In genomic region chr15:67839358-67839928, GRCh38 we compare ENCODE assay signal across 8 cellular contexts. TPM values are rescaled to one million over a fixed set of nuclear protein-coding genes. Genes with fewer than 3 reads are reported as not detected.
DNase-seq lines count a peak whose midpoint lies in the region; ATAC-seq, FAIRE-seq and TF ChIP-seq lines count a peak whose summit lies in the region.

No MANE protein-coding gene starts in this region.

- FAIRE-seq in K562 (lab: Jason Lieb, UNC), result no peak

- H2AFZ ChIP-seq in OCI-LY7 (ENCODE audit: low read length) (peak overlapping the region; percentile 96), K562 (ENCODE audit: low read depth, low read length) (peak overlapping the region; percentile 96)

- peak; percentile 44 for DNase-seq in stimulated activated CD4-positive, alpha-beta T cell treated with anti-CD3 and anti-CD28 coated beads, Interleukin-15, amount 100 ng/mL, for 24 hours
- no peak for DNase-seq in stimulated activated CD4-positive, alpha-beta T cell treated with anti-CD3 and anti-CD28 coated beads, Interleukin-4, amount 100 ng/mL, for 4 hours
- peak; percentile 66 for DNase-seq in OCI-LY7 (ENCODE audit: low spot score)
- peak; percentile 55 to 71 (median 63) for DNase-seq in K562 (ENCODE audit: extremely low read depth in 1 of 4, low spot score in 3 of 4)
- peak; percentile 66 for DNase-seq in inferior parietal cortex (ENCODE audit: extremely low spot score)
- DNase-seq in spleen, result peak; percentile 73
- no peak for DNase-seq in central memory CD4-positive, alpha-beta T cell

- H3K4me1 ChIP-seq in OCI-LY7 (ENCODE audit: insufficient read depth, low read length, poor library complexity, severe bottlenecking) (peaks cover 70% of the 10 kb centered on the region), K562 (replicated peaks in 1 of 2; ENCODE audit: control insufficient read depth in 2 of 2, insufficient read depth in 2 of 2, low read length in 2 of 2) (peaks cover 22 to 43% of the 10 kb centered on the region in 2 experiments), spleen (peaks cover 9 to 90% (median 52%) of the 10 kb centered on the region in 6 donors)

- H3K36me3 ChIP-seq in OCI-LY7 (ENCODE audit: insufficient read depth, low read length), result no peaks in the 10 kb centered on the region
- H3K36me3 ChIP-seq in K562 (ENCODE audit: control insufficient read depth, insufficient read depth, low read length), result no peaks in the 10 kb centered on the region
- H3K36me3 ChIP-seq in spleen, result no peaks in the 10 kb centered on the region

- H3K27ac ChIP-seq in OCI-LY7 (ENCODE audit: low read depth, low read length, poor library complexity, severe bottlenecking), result peak overlapping the region; percentile 86
- peak overlapping the region; percentile 92 for H3K27ac ChIP-seq in K562 (ENCODE audit: extremely low read depth, low read depth, low read length)
- H3K27ac ChIP-seq in spleen, result peak overlapping the region; percentile 90 to 99 (median 98)

- H3K79me2 ChIP-seq in OCI-LY7 (ENCODE audit: insufficient read depth, low read depth, low read length) (no peaks in the 10 kb centered on the region), K562 (ENCODE audit: control insufficient read depth, insufficient read depth, low read length) (no peaks in the 10 kb centered on the region)

- in situ Hi-C loops in K562 (cut with MboI), result loop anchor here (5.0 to 10.0 kb wide), 2 partner anchors 382 to 905 kb away; no protein-coding TSS in a partner anchor

- ATAC-seq in HG03460 (IDR thresholded peaks at IDR 0.05; ENCODE audit: unreplicated experiment), result peak; percentile 13
- peak; percentile 60 for ATAC-seq in K562

- H3K9me1 ChIP-seq in K562 (ENCODE audit: control insufficient read depth, insufficient read depth, low read length), result no peaks in the 10 kb centered on the region

- BruUV-seq in OCI-LY7 (replicated peaks; lab: Mats Ljungman, UMichigan), result no TSS peak
- BruUV-seq in K562 (replicated peaks; lab: Mats Ljungman, UMichigan), result no TSS peak

- TF ChIP-seq EP300 in K562 (IDR thresholded peaks at IDR 0.05; ENCODE audit: low read length), result no peak

- POLR2A ChIA-PET in OCI-LY7 (lab: Charles Lee) (interaction anchor here (0.6 to 1.0 kb wide), 3 partner anchors 54 to 1232 kb away, joined by 3 to 5 read pairs (median 4); no protein-coding TSS in a partner anchor), K562 (lab: Yijun Ruan, JAX) (no interaction called here)

- 3% methylated on average over 12 of the region's 12 CpGs for WGBS in K562 (ENCODE audit: insufficient coverage, low coverage, missing lambda C conversion rate)
- 0 to 1% (median 1%) methylated on average over 12 of the region's 12 CpGs for WGBS in spleen, 5 donors

- H3K9ac ChIP-seq in K562 (ENCODE audit: insufficient read depth in 1 of 2, low read depth in 2 of 2, low read length in 2 of 2), result peak overlapping the region; percentile 86 to 89; a peak in 3 of 4 replicates

- no peaks in the 10 kb centered on the region for H3K9me2 ChIP-seq in OCI-LY7 (ENCODE audit: insufficient read depth, low read length)

- H3K9me3 ChIP-seq in OCI-LY7 (ENCODE audit: low read length), result no peaks in the 10 kb centered on the region
- H3K9me3 ChIP-seq in K562 (replicated peaks; ENCODE audit: control insufficient read depth, insufficient read depth, low read depth, low read length), result no peaks in the 10 kb centered on the region
- H3K9me3 ChIP-seq in spleen, result no peaks in the 10 kb centered on the region

- no peak for TF ChIP-seq CTCF in OCI-LY7 (conservative IDR thresholded peaks at IDR 0.05; ENCODE audit: low read length)
- no peak for TF ChIP-seq CTCF in K562 (IDR thresholded peaks at IDR 0.05 in 2 of 3, conservative IDR thresholded peaks at IDR 0.05 in 1 of 3; ENCODE audit: insufficient read depth in 2 of 3, low read depth in 1 of 3, low read length in 3 of 3)
- TF ChIP-seq CTCF in spleen (IDR thresholded peaks at IDR 0.05 in 8 of 11, conservative IDR thresholded peaks at IDR 0.05 in 3 of 11), result no peak

- peak overlapping the region; percentile 92 for H3K4me2 ChIP-seq in OCI-LY7 (ENCODE audit: low read length)
- H3K4me2 ChIP-seq in K562 (ENCODE audit: insufficient read depth, low read length), result peak overlapping the region; percentile 85

- intact Hi-C loops in OCI-LY7 (cut with micrococcal nuclease; ENCODE audit: unreplicated experiment), result loop anchor here (5.0 kb wide), 2 partner anchors 297 to 317 kb away; partner anchors contain the start of genes C15orf61 and MAP2K5
- intact Hi-C loops in K562 (cut with micrococcal nuclease), result loop anchor here (10.0 kb wide), 1 partner anchor 535 kb away; no protein-coding TSS in a partner anchor
- intact Hi-C loops in spleen (cut with DNase I; ENCODE audit: low total_unique reads), result loop anchor here (5.0 kb wide), 1 partner anchor 317 kb away; the partner anchor contains the start of gene C15orf61

- H4K20me1 ChIP-seq in OCI-LY7 (ENCODE audit: insufficient read depth, low read length) (no peaks in the 10 kb centered on the region), K562 (replicated peaks; ENCODE audit: control insufficient read depth, insufficient read depth, low read length) (no peaks in the 10 kb centered on the region; the same call in 1 of the 2 replicates)

- TF ChIP-seq POLR2A in K562 (conservative IDR thresholded peaks at IDR 0.05), result no peak
- TF ChIP-seq POLR2A in spleen (IDR thresholded peaks at IDR 0.05), result no peak

- H3K27me3 ChIP-seq in K562 (ENCODE audit: control insufficient read depth in 2 of 2, insufficient read depth in 2 of 2, low read length in 2 of 2), result peaks cover 0 to 17% of the 10 kb centered on the region in 2 experiments; a peak in 4 of 5 replicates
- peaks cover 4 to 28% (median 18%) of the 10 kb centered on the region in 7 donors for H3K27me3 ChIP-seq in spleen (replicated peaks in 1 of 7)

- H3K4me3 ChIP-seq in OCI-LY7 (ENCODE audit: low read depth, low read length, poor library complexity, severe bottlenecking), result peak overlapping the region; percentile 73
- peak overlapping the region; percentile 66 for H3K4me3 ChIP-seq in K562
- H3K4me3 ChIP-seq in spleen, result peak overlapping the region; percentile 41 to 90 (median 72)

- CTCF ChIA-PET in OCI-LY7 (lab: Charles Lee; ENCODE audit: unreplicated experiment) (no interaction called here), K562 (lab: Yijun Ruan, JAX; ENCODE audit: low intra/inter-chr PET ratio) (interaction anchor here (0.6 to 1.8 kb wide), 2 partner anchors 316 to 779 kb away, joined by 4 read pairs; no protein-coding TSS in a partner anchor)

- no peak for TF ChIP-seq RAD21 in K562 (CRISPR knock-in tag; conservative IDR thresholded peaks at IDR 0.05 in 1 of 2, IDR thresholded peaks at IDR 0.05 in 1 of 2)

TF ChIP-seq in K562, 482 proteins besides CTCF, POLR2A, EP300 and RAD21 (continues in another document):
- TF ChIP-seq ZNF224 (CRISPR knock-in tag; IDR thresholded peaks at IDR 0.05) (no peak), ZNF324 (CRISPR knock-in tag; IDR thresholded peaks at IDR 0.05) (no peak), CREBBP (IDR thresholded peaks at IDR 0.05; ENCODE audit: low read depth, low read length) (no peak), IRF2 (CRISPR knock-in tag; IDR thresholded peaks at IDR 0.05) (no peak)

RNA-seq across cellular contexts. Expression of gene RNU6-1, which starts 0.4 kb away (rescaled TPM):
- total RNA-seq in OCI-LY7 (2014; rRNA removed; shearing (Covaris generic)), result not detected in 2 replicates
- total RNA-seq in OCI-LY7 (2022), result not detected in 2 replicates
- not detected in 2 replicates for total RNA-seq in K562 (2011; cell fraction: chromatin; rRNA removed; ENCODE audit: low replicate concordance)
- total RNA-seq in K562 (2011; cell fraction: nucleolus; rRNA removed), result not detected in 2 replicates
- not detected in 2 replicates for total RNA-seq in K562 (2011; cell fraction: nucleoplasm; rRNA removed)
- total RNA-seq in K562 (2014; rRNA removed), result not detected in 2 replicates
- not detected in 2 replicates for total RNA-seq in K562 (2014; rRNA removed; fragmentation: Illumina TruSeq; extraction: Trizol)
- total RNA-seq in K562 (2015; rRNA removed; fragmentation: Illumina TruSeq; extraction: Trizol), result not detected in 2 replicates
- total RNA-seq in K562 (2021), result not detected in 2 replicates
- not detected in 2 replicates for polyA plus RNA-seq in K562 (2011; rRNA removed)
- polyA plus RNA-seq in K562 (2011; cell fraction: cytosol; rRNA removed), result not detected in 2 replicates
- not detected in 2 replicates for polyA plus RNA-seq in K562 (2011; cell fraction: nucleus; rRNA removed)
- not detected in 2 replicates for polyA plus RNA-seq in K562 (2012)
- not detected in 2 replicates for polyA plus RNA-seq in K562 (2014; fragmentation: Illumina TruSeq; extraction: Trizol)
- polyA plus RNA-seq in K562 (2014; fragmentation: Nextera tagmentation; extraction: Ambion mirVana), result not detected
- polyA plus RNA-seq in K562 (2014; rRNA removed), result not detected in 2 replicates
- under 0.01 TPM in 2 replicates for polyA minus RNA-seq in K562 (2011; rRNA and poly(A)+ RNA removed)
- polyA minus RNA-seq in K562 (2011; cell fraction: cytosol; rRNA and poly(A)+ RNA removed), result 667 TPM in 1 of 2 replicates, not detected in the other
- under 0.01 TPM in 1 of 2 replicates, not detected in the other for polyA minus RNA-seq in K562 (2011; cell fraction: nucleus; rRNA and poly(A)+ RNA removed)
- total RNA-seq in spleen, result not detected
- not detected for polyA plus RNA-seq in spleen

RNA-seq across cellular contexts. Expression of gene SKOR1, which starts 14.1 kb away (rescaled TPM):
- 1.1 and 1.5 TPM in 2 replicates for total RNA-seq in OCI-LY7 (2014; rRNA removed; shearing (Covaris generic))
- 1.0 and 1.6 TPM in 2 replicates for total RNA-seq in OCI-LY7 (2022)
- 0.12 and 0.25 TPM in 2 replicates for total RNA-seq in K562 (2011; cell fraction: chromatin; rRNA removed; ENCODE audit: low replicate concordance)
- 0.17 TPM in 1 of 2 replicates, not detected in the other for total RNA-seq in K562 (2011; cell fraction: nucleolus; rRNA removed)
- total RNA-seq in K562 (2011; cell fraction: nucleoplasm; rRNA removed), result 0.07 TPM in 1 of 2 replicates, not detected in the other
- total RNA-seq in K562 (2014; rRNA removed), result 0.12 and 0.41 TPM in 2 replicates
- total RNA-seq in K562 (2014; rRNA removed; fragmentation: Illumina TruSeq; extraction: Trizol), result not detected in 2 replicates
- total RNA-seq in K562 (2015; rRNA removed; fragmentation: Illumina TruSeq; extraction: Trizol), result 0.07 TPM in 1 of 2 replicates, not detected in the other
- 0.31 TPM in 2 replicates for total RNA-seq in K562 (2021)
- polyA plus RNA-seq in K562 (2011; rRNA removed), result 0.04 and 0.08 TPM in 2 replicates
- polyA plus RNA-seq in K562 (2011; cell fraction: cytosol; rRNA removed), result 0.01 and 0.07 TPM in 2 replicates
- 0.18 and 0.22 TPM in 2 replicates for polyA plus RNA-seq in K562 (2011; cell fraction: nucleus; rRNA removed)
- polyA plus RNA-seq in K562 (2012), result 0.13 and 0.43 TPM in 2 replicates
- 0.04 and 0.07 TPM in 2 replicates for polyA plus RNA-seq in K562 (2014; fragmentation: Illumina TruSeq; extraction: Trizol)
- not detected for polyA plus RNA-seq in K562 (2014; fragmentation: Nextera tagmentation; extraction: Ambion mirVana)
- polyA plus RNA-seq in K562 (2014; rRNA removed), result 0.11 and 0.23 TPM in 2 replicates
- 0.07 and 0.12 TPM in 2 replicates for polyA minus RNA-seq in K562 (2011; rRNA and poly(A)+ RNA removed)
- polyA minus RNA-seq in K562 (2011; cell fraction: cytosol; rRNA and poly(A)+ RNA removed), result 0.36 TPM in 1 of 2 replicates, not detected in the other
- 0.13 and 0.33 TPM in 2 replicates for polyA minus RNA-seq in K562 (2011; cell fraction: nucleus; rRNA and poly(A)+ RNA removed)
- 1 to 10 TPM in 1 of 7 donors, under 1 TPM in 6; 0.17 to 1.1 (median 0.57) TPM for total RNA-seq in spleen
- polyA plus RNA-seq in spleen, result under 1 TPM; 0.06 to 0.29 (median 0.20) TPM

Comparison
In these comparisons a context has a peak if more than half of its experiments do, and no peak if none do; other contexts are left out.
1. DNase-seq: peak in stimulated activated CD4-positive, alpha-beta T cell treated with anti-CD3 and anti-CD28 coated beads, Interleukin-15, amount 100 ng/mL, for 24 hours (single experiment), OCI-LY7 (single experiment), K562 (4 of 4), inferior parietal cortex (single experiment) and spleen (single experiment); none in stimulated activated CD4-positive, alpha-beta T cell treated with anti-CD3 and anti-CD28 coated beads, Interleukin-4, amount 100 ng/mL, for 4 hours (0 of 2) and central memory CD4-positive, alpha-beta T cell (single experiment).
2. Peak in every context shown above with its lines, with median percentiles within 50 percentile points of each other: H3K27ac ChIP-seq and H3K4me3 ChIP-seq.